20 cellular contexts compared by ENCODE assay signal in the genomic region with DNA sequence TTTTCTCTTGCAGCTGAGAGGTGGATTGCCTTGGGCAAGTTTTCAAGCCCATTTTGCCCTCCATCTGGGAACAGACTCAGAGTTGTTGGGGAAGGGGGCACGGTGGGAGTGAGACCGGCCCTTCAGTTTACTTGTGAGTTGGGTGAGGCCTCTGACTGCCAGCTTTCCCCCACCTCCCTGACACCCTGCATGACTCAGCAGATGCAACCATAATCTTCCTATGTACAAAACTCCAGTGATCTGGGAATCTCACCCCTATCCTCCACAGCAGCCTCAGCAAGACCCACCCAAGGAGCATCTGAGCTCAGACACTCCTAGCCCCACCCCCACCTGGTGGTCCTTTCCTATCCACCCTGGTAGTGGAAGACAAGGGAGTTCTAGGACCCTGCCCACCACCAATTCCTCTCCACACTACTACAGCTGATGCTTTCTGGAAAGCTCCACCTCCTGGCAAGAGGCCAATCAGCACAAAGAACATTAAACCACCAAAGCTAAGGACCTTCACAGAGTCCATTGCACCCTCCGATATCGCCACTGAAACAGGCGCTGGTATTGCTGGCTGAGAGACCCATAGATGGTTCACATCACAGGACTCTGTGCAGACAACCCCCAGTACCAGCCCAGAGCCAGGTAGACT.
"Had no signal": no experiment of that assay in that cellular context is flagged by ENCODE, and none has a peak within 500 bp of the region (broad histone marks: within the 10 kb centered on the region; RNA-seq: fewer than 3 reads in every experiment).

No MANE protein-coding gene starts in this region.

- H3K27me3 Mint-ChIP-seq: progenitor cell of endocrine pancreas had no signal

- H3K4me1 Mint-ChIP-seq: naive B cell, nephron had no signal

- DNase-seq: effector CD4-positive, alpha-beta T cell; esophagus squamous epithelium; foreskin fibroblast; glutamatergic neuron; islet precursor cell; midbrain; naive B cell; occipital lobe; pancreas; right cardiac atrium; small intestine; stimulated activated CD4-positive, alpha-beta T cell treated with anti-CD3 and anti-CD28 coated beads, Interleukin-12 subunit alpha, Interleukin-12 subunit beta, amount 100 ng/mL, for 4 hours; stimulated activated naive CD4-positive, alpha-beta T cell treated with Interleukin-2 at 50 U/mL for 16 hours; trophoblast cell had no signal

- H3K27me3 ChIP-seq: esophagus squamous epithelium, gastroesophageal sphincter had no signal

- H3K36me3 ChIP-seq: esophagus squamous epithelium, gastroesophageal sphincter, pancreas had no signal

- H3K36me3 Mint-ChIP-seq: naive B cell had no signal

- H3K27ac Mint-ChIP-seq: nephron, progenitor cell of endocrine pancreas had no signal

- H3K4me3 Mint-ChIP-seq: nephron had no signal

- H3K4me3 ChIP-seq: coronary artery, esophagus squamous epithelium, gastroesophageal sphincter, pancreas had no signal

- H3K9me3 ChIP-seq: esophagus squamous epithelium, gastroesophageal sphincter, pancreas had no signal

- ATAC-seq: gastroesophageal sphincter, left lobe of liver, pancreas, right cardiac atrium had no signal

- H3K27ac ChIP-seq: coronary artery, esophagus squamous epithelium, gastroesophageal sphincter, pancreas had no signal

- H3K4me1 ChIP-seq: esophagus squamous epithelium, gastroesophageal sphincter, pancreas had no signal

- FAIRE-seq: pancreas, small intestine, urothelium cell line had no signal
